Comparison of ENCODE assay signal across 15 cellular contexts in genomic region chr5:108101816-108102215, GRCh38.
"Had no signal": no experiment of that assay in that cellular context is flagged by ENCODE, and none has a peak within 500 bp of the region (broad histone marks: within the 10 kb centered on the region; RNA-seq: fewer than 3 reads in every experiment).

No MANE protein-coding gene starts in this region.

- H3K4me3 ChIP-seq: dorsolateral prefrontal cortex, esophagus muscularis mucosa, prostate gland, sigmoid colon, SK-N-MC had no signal

- H3K9me3 ChIP-seq: esophagus muscularis mucosa, neutrophil, prostate gland, sigmoid colon had no signal

- DNase-seq: activated CD4-positive, alpha-beta T cell treated with anti-CD3 and anti-CD28 coated beads for 48 hours; activated naive CD4-positive, alpha-beta T cell treated with anti-CD3 and anti-CD28 coated beads, Interleukin-2, amount 10 ng/mL, durations not matched to agents 7 days and 5 days; islet precursor cell; naive B cell; sigmoid colon; stimulated activated CD4-positive, alpha-beta T cell treated with anti-CD3 and anti-CD28 coated beads, Interleukin-12 subunit alpha, Interleukin-12 subunit beta, amount 100 ng/mL, for 4 hours; stimulated activated CD4-positive, alpha-beta T cell treated with anti-CD3 and anti-CD28 coated beads, Interleukin-2, amount 100 ng/mL, for 48 hours; stimulated activated naive CD4-positive, alpha-beta T cell treated with Interleukin-2 at 50 U/mL for 16 hours; T-cell had no signal

- ATAC-seq: T-cell had no signal

- H3K4me1 ChIP-seq: prostate gland had no signal

- H3K27ac ChIP-seq: brain microvascular endothelial cell, esophagus muscularis mucosa, neutrophil, prostate gland, sigmoid colon, SK-N-MC had no signal

- H3K27me3 ChIP-seq: brain microvascular endothelial cell, dorsolateral prefrontal cortex, esophagus muscularis mucosa, neutrophil, sigmoid colon had no signal

- H3K36me3 ChIP-seq: brain microvascular endothelial cell, neutrophil, prostate gland, sigmoid colon had no signal
